In genomic region chr17:71071837-71072236, GRCh38 we compare ENCODE assay signal across 1 cellular context.
TF ChIP-seq lines count a peak whose summit lies in the region.

No MANE protein-coding gene starts in this region.

TF ChIP-seq in HCT116, 20 proteins besides CTCF, POLR2A, EP300 and RAD21 (continued from another document):
- no peak for TF ChIP-seq REST (IDR thresholded peaks at IDR 0.05; ENCODE audit: low read depth)
- TF ChIP-seq ELF1 (IDR thresholded peaks at IDR 0.05; ENCODE audit: borderline replicate concordance, low read depth), result no peak; the same call in 1 of the 2 replicates
- peak; percentile 86 for TF ChIP-seq SP1 (IDR thresholded peaks at IDR 0.05; ENCODE audit: low read depth)
- peak; percentile 81 for TF ChIP-seq TCF7L2 (IDR thresholded peaks at IDR 0.05; ENCODE audit: borderline replicate concordance, extremely low read depth, insufficient read depth, insufficient read length)
- no peak for TF ChIP-seq ZFX (IDR thresholded peaks at IDR 0.05)
- TF ChIP-seq EZH2phosphoT487 (IDR thresholded peaks at IDR 0.05; ENCODE audit: borderline replicate concordance), result no peak
- TF ChIP-seq MAX (IDR thresholded peaks at IDR 0.05), result peak; percentile 3; the same call in 1 of the 2 replicates
- TF ChIP-seq CEBPB (IDR thresholded peaks at IDR 0.05; ENCODE audit: low read depth), result 0 out of 2 replicates have a peak, but pooled peaks have one; percentile 13
- TF ChIP-seq EZH2 (IDR thresholded peaks at IDR 0.05), result no peak
- TF ChIP-seq EGR1 (IDR thresholded peaks at IDR 0.05; ENCODE audit: low read depth), result no peak
- no peak for TF ChIP-seq ZNF274 (IDR thresholded peaks at IDR 0.05; ENCODE audit: low read depth, low read length)
